Comparison of ENCODE assay signal across 22 cellular contexts in genomic region chr7:44787762-44788161, GRCh38. TPM values are rescaled to one million over a fixed set of nuclear protein-coding genes. Genes with fewer than 3 reads are reported as not detected.
DNase-seq lines count a peak whose midpoint lies in the region; ATAC-seq, FAIRE-seq and TF ChIP-seq lines count a peak whose summit lies in the region.
"Had no signal": no experiment of that assay in that cellular context is flagged by ENCODE, and none has a peak within 500 bp of the region (broad histone marks: within the 10 kb centered on the region; RNA-seq: fewer than 3 reads in every experiment).

No MANE protein-coding gene starts in this region.

- peaks cover 12% of the 10 kb centered on the region for H3K4me1 ChIP-seq in OCI-LY1 (ENCODE audit: insufficient read depth, low read length, severe bottlenecking)
- H3K4me1 ChIP-seq in pancreas = peaks cover 0 to 4% (median 0%) of the 10 kb centered on the region in 3 donors
- no peaks in the 10 kb centered on the region for H3K4me1 ChIP-seq in esophagus squamous epithelium
- H3K4me1 ChIP-seq: BE2C had no signal

- H3K27ac ChIP-seq in OCI-LY1 (ENCODE audit: low read depth, low read length, poor library complexity, severe bottlenecking) (peak overlapping the region; percentile 15), pancreas (no peak overlapping the region), esophagus squamous epithelium (no peak overlapping the region)
- H3K27ac ChIP-seq: 22Rv1; BLaER1 treated with 17β-estradiol and CSF1 and Interleukin-3, amounts not matched to agents 10 nM and 100 nM had no signal

- intact Hi-C loops in pancreas (cut with DNase I) = no loop called here
- intact Hi-C loops in esophagus squamous epithelium (cut with DNase I) = no loop called here

- peaks cover 11% of the 10 kb centered on the region; the same call in 1 of the 2 replicates for H3F3A ChIP-seq in OCI-LY1 (ENCODE audit: insufficient read depth, low read length)

- no peak overlapping the region for H3K9ac ChIP-seq in OCI-LY1 (ENCODE audit: low read length)
- H3K9ac ChIP-seq: BLaER1 treated with 17β-estradiol and CSF1 and Interleukin-3, amounts not matched to agents 10 nM and 100 nM had no signal

- FAIRE-seq in pancreas (lab: Jason Lieb, UNC) = no peak
- FAIRE-seq: A204.1, GM12878 had no signal

- H3K27me3 ChIP-seq in OCI-LY1 (ENCODE audit: insufficient read depth, low read length) = no peaks in the 10 kb centered on the region; the same call in 1 of the 2 replicates
- no peaks in the 10 kb centered on the region for H3K27me3 ChIP-seq in pancreas
- no peaks in the 10 kb centered on the region for H3K27me3 ChIP-seq in esophagus squamous epithelium
- H3K27me3 ChIP-seq: BE2C; BLaER1 treated with 17β-estradiol and CSF1 and Interleukin-3, amounts not matched to agents 10 nM and 100 nM had no signal

- H3K4me1 Mint-ChIP-seq in memory B cell = peaks cover 6% of the 10 kb centered on the region
- H3K4me1 Mint-ChIP-seq: CD14-positive monocyte; CD8-positive, alpha-beta memory T cell; GM23338 had no signal

- peaks cover 5% of the 10 kb centered on the region for H3K36me3 Mint-ChIP-seq in memory B cell
- H3K36me3 Mint-ChIP-seq: CD14-positive monocyte had no signal

- no peaks in the 10 kb centered on the region for H4K20me1 ChIP-seq in OCI-LY1 (ENCODE audit: insufficient read depth, low read length)
- H4K20me1 ChIP-seq: BLaER1 treated with 17β-estradiol and CSF1 and Interleukin-3, amounts not matched to agents 10 nM and 100 nM had no signal

- H3K27me3 Mint-ChIP-seq in memory B cell = no peaks in the 10 kb centered on the region
- H3K27me3 Mint-ChIP-seq: CD4-positive, alpha-beta T cell had no signal

- H3K4me3 ChIP-seq in OCI-LY1 (ENCODE audit: low read depth, low read length, poor library complexity, severe bottlenecking) (no peak overlapping the region), pancreas (no peak overlapping the region), esophagus squamous epithelium (no peak overlapping the region)
- H3K4me3 ChIP-seq: BLaER1 treated with 17β-estradiol and CSF1 and Interleukin-3, amounts not matched to agents 10 nM and 100 nM; GM12878; GM23338 had no signal

- no peak overlapping the region for H3K4me2 ChIP-seq in OCI-LY1 (ENCODE audit: low read length)
- H3K4me2 ChIP-seq: GM23338 had no signal

- no peaks in the 10 kb centered on the region for H3K9me2 ChIP-seq in OCI-LY1 (ENCODE audit: low read depth, low read length)

- 37 to 40% methylated on average over 3 of the region's 3 CpGs for WGBS in pancreas, 2 donors
- WGBS in esophagus squamous epithelium, 2 donors = 69 to 83% methylated on average over 2 to 3 of the region's 3 CpGs

- H3K9me3 Mint-ChIP-seq in memory B cell = peaks cover 5% of the 10 kb centered on the region

- H3K9me3 ChIP-seq in OCI-LY1 (ENCODE audit: low read length) (peaks cover 4% of the 10 kb centered on the region; the same call in 1 of the 2 replicates), pancreas (no peaks in the 10 kb centered on the region), esophagus squamous epithelium (peaks cover 0 to 8% (median 0%) of the 10 kb centered on the region in 3 donors)
- H3K9me3 ChIP-seq: BE2C had no signal

- H3K36me3 ChIP-seq in OCI-LY1 (ENCODE audit: insufficient read depth, low read length) (no peaks in the 10 kb centered on the region; the same call in 1 of the 2 replicates), pancreas (no peaks in the 10 kb centered on the region), esophagus squamous epithelium (no peaks in the 10 kb centered on the region)
- H3K36me3 ChIP-seq: BE2C; BLaER1 treated with 17β-estradiol and CSF1 and Interleukin-3, amounts not matched to agents 10 nM and 100 nM had no signal

- peak; percentile 55 for DNase-seq in DMS 273 (lab: John Stamatoyannopoulos, UW; ENCODE audit: unreplicated experiment)
- DNase-seq in DMS 273 treated with DMSO at 0.1 percent for 48 hours (lab: John Stamatoyannopoulos, UW) = no peak
- DNase-seq in memory B cell (ENCODE audit: low spot score in 2 of 2) = no peak
- DNase-seq in pancreas = peak in 3 of 6 donors; percentile 13 to 54 (median 24)
- DNase-seq in NCI-H1436 (lab: John Stamatoyannopoulos, UW) = no peak
- no peak for DNase-seq in NCI-H2171 treated with DMSO at 0.1 percent for 48 hours (lab: John Stamatoyannopoulos, UW)
- no peak for DNase-seq in esophagus squamous epithelium (lab: John Stamatoyannopoulos, UW)
- DNase-seq: BE2C; CD4-positive, alpha-beta T cell; CD8-positive, alpha-beta memory T cell; EL; GDM1; H9; HFFc6 had no signal

- no peaks in the 10 kb centered on the region for H3K79me2 ChIP-seq in OCI-LY1 (ENCODE audit: insufficient read depth, low read length)

- H2AFZ ChIP-seq in OCI-LY1 (ENCODE audit: low read length) = no peak overlapping the region
- H2AFZ ChIP-seq: GM23338 had no signal

- H3K27ac Mint-ChIP-seq in memory B cell = peak overlapping the region; percentile 36
- H3K27ac Mint-ChIP-seq: CD14-positive monocyte; CD4-positive, alpha-beta T cell; CD8-positive, alpha-beta memory T cell; GM23338; H9; HFFc6 had no signal

- no peak for TF ChIP-seq POLR2A in esophagus squamous epithelium (IDR thresholded peaks at IDR 0.05)

- no peak overlapping the region for H3K4me3 Mint-ChIP-seq in memory B cell
- H3K4me3 Mint-ChIP-seq: CD14-positive monocyte; CD4-positive, alpha-beta T cell; CD8-positive, alpha-beta memory T cell; GM23338; H9; HFFc6 had no signal

- no peak for TF ChIP-seq CTCF in OCI-LY1 (IDR thresholded peaks at IDR 0.05; ENCODE audit: low read length)
- TF ChIP-seq CTCF in pancreas (IDR thresholded peaks at IDR 0.05) = no peak
- TF ChIP-seq CTCF in esophagus squamous epithelium (IDR thresholded peaks at IDR 0.05) = no peak

- ATAC-seq in memory B cell (ENCODE audit: low read depth) (no peak), pancreas (peak; percentile 26 to 56 (median 36))
- ATAC-seq: HCT116 had no signal

RNA-seq across cellular contexts. Expression of gene PPIA, which starts 8.7 kb away (rescaled TPM):
- 100 to 1,000 TPM; 281 to 533 (median 512) TPM for total RNA-seq in pancreas
- 1,000 to 10,000 TPM; 1,017 to 1,024 TPM for polyA plus RNA-seq in pancreas
- total RNA-seq in esophagus squamous epithelium = 1,000 to 10,000 TPM; 1,726 to 3,682 (median 2,875) TPM

RNA-seq across cellular contexts. Expression of gene ZMIZ2, which starts 39.1 kb away (rescaled TPM):
- 10 to 100 TPM; 38.4 to 83.3 (median 49.3) TPM for total RNA-seq in pancreas
- 100 to 1,000 TPM in 1 of 2 donors, 10 to 100 TPM in 1; 81.4 to 199 TPM for polyA plus RNA-seq in pancreas
- 10 to 100 TPM in 3 of 4 donors, 1 to 10 TPM in 1; 6.9 to 25.4 (median 18.3) TPM for total RNA-seq in esophagus squamous epithelium
